1 cellular context compared by ENCODE assay signal in genomic region chr13:27300941-27301586, GRCh38.
TF ChIP-seq lines count a peak whose summit lies in the region.

No MANE protein-coding gene starts in this region.

TF ChIP-seq in GM23338, 12 proteins besides CTCF, POLR2A, EP300 and RAD21 (continued from another document):
- TF ChIP-seq ZNF462 (CRISPR knock-in tag; IDR thresholded peaks at IDR 0.05), result no peak
- no peak for TF ChIP-seq ZNF331 (CRISPR knock-in tag; IDR thresholded peaks at IDR 0.05; ENCODE audit: low read depth)
